In the genomic region with DNA sequence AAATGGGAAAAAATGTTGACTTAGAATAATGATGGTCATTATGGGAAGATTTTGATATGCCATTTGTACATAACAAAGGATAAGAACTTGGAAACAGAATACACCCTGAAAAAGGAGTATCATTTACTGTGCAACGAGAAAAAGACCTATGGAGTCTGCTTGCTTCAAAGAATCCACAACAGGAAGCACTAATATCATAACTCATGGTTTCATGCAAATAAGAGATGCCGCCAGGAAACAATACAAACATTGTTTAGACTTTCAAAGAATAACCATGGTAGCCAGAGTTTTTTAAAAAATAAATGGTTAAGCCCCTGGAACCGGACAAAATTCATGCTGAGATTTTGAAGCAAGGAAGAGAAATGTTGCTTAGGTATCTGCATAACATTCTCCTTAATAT, we compare ENCODE assay signal across 19 cellular contexts.
DNase-seq lines count a peak whose midpoint lies in the region; ATAC-seq and TF ChIP-seq lines count a peak whose summit lies in the region.
"Had no signal": no experiment of that assay in that cellular context is flagged by ENCODE, and none has a peak within 500 bp of the region (broad histone marks: within the 10 kb centered on the region; RNA-seq: fewer than 3 reads in every experiment).

No MANE protein-coding gene starts in this region.

- peaks cover 37% of the 10 kb centered on the region for H3K4me1 Mint-ChIP-seq in nephron progenitor cell

- H3K9me2 ChIP-seq in OCI-LY7 (ENCODE audit: insufficient read depth, low read length) = no peaks in the 10 kb centered on the region

- POLR2A ChIA-PET in OCI-LY7 (lab: Charles Lee) = interaction anchor here (1.0 to 1.8 kb wide), 2 partner anchors 10 to 390 kb away, joined by 3 to 6 read pairs; no protein-coding TSS in a partner anchor

- H3K4me3 ChIP-seq in OCI-LY7 (ENCODE audit: low read depth, low read length, poor library complexity, severe bottlenecking) = no peak overlapping the region
- H3K4me3 ChIP-seq: colonic mucosa, esophagus muscularis mucosa had no signal

- H3K79me2 ChIP-seq in OCI-LY7 (ENCODE audit: insufficient read depth, low read depth, low read length) = no peaks in the 10 kb centered on the region

- H2AFZ ChIP-seq in OCI-LY7 (ENCODE audit: low read length) = no peak overlapping the region

- H3K27me3 Mint-ChIP-seq in nephron progenitor cell (ENCODE audit: low read depth, poor library complexity) = no peaks in the 10 kb centered on the region
- H3K27me3 Mint-ChIP-seq: type B pancreatic cell had no signal

- CTCF ChIA-PET in OCI-LY7 (lab: Charles Lee; ENCODE audit: unreplicated experiment) = no interaction called here

- DNase-seq in NCI-H1048 (lab: John Stamatoyannopoulos, UW) = peak; percentile 30
- no peak for DNase-seq in OCI-LY7 (ENCODE audit: low spot score)
- DNase-seq in nephron progenitor cell = no peak
- DNase-seq in GM10266 (ENCODE audit: extremely low spot score) = no peak
- DNase-seq in NCI-H1105 (lab: John Stamatoyannopoulos, UW) = no peak
- DNase-seq: activated CD4-positive, alpha-beta T cell treated with anti-CD3 and anti-CD28 coated beads, Interleukin-2, amount 50 U/mL, for 1 hour; amygdala; colonic mucosa; DMS 273 treated with DMSO at 0.1 percent for 48 hours; hypothalamus; KBM-7; left colon; NCI-H1694; T-helper 2 cell had no signal

- H3K27ac Mint-ChIP-seq in nephron progenitor cell = no peak overlapping the region
- H3K27ac Mint-ChIP-seq: type B pancreatic cell had no signal

- no peaks in the 10 kb centered on the region for H3K9me3 ChIP-seq in OCI-LY7 (ENCODE audit: low read length)
- H3K9me3 ChIP-seq: colonic mucosa, esophagus muscularis mucosa had no signal

- no peak for TF ChIP-seq CTCF in OCI-LY7 (conservative IDR thresholded peaks at IDR 0.05; ENCODE audit: low read length)
- no peak for TF ChIP-seq CTCF in nephron progenitor cell (IDR thresholded peaks at IDR 0.05)
- TF ChIP-seq CTCF in GM10266 (IDR thresholded peaks at IDR 0.05; ENCODE audit: control insufficient read depth, insufficient read depth, low read depth, missing control alignments) = no peak

- no peaks in the 10 kb centered on the region for H3K4me1 ChIP-seq in OCI-LY7 (ENCODE audit: insufficient read depth, low read length, poor library complexity, severe bottlenecking)
- H3K4me1 ChIP-seq: colonic mucosa, esophagus muscularis mucosa had no signal

- H3K36me3 ChIP-seq in OCI-LY7 (ENCODE audit: insufficient read depth, low read length) = no peaks in the 10 kb centered on the region
- H3K36me3 ChIP-seq: colonic mucosa, esophagus muscularis mucosa had no signal

- H3K27ac ChIP-seq in OCI-LY7 (ENCODE audit: low read depth, low read length, poor library complexity, severe bottlenecking) = no peak overlapping the region
- H3K27ac ChIP-seq: colonic mucosa, esophagus muscularis mucosa had no signal

- no peaks in the 10 kb centered on the region for H3K9me3 Mint-ChIP-seq in nephron progenitor cell
- H3K9me3 Mint-ChIP-seq: type B pancreatic cell had no signal

- ATAC-seq in GM18517 (IDR thresholded peaks at IDR 0.05; ENCODE audit: unreplicated experiment) (peak; percentile 65), GM21367 (IDR thresholded peaks at IDR 0.05; ENCODE audit: unreplicated experiment) (peak; percentile 80), HG02981 (IDR thresholded peaks at IDR 0.05; ENCODE audit: unreplicated experiment) (peak; percentile 88)
- ATAC-seq: left colon had no signal

- no peaks in the 10 kb centered on the region for H3K36me3 Mint-ChIP-seq in nephron progenitor cell (ENCODE audit: low read depth)
- H3K36me3 Mint-ChIP-seq: type B pancreatic cell had no signal

- intact Hi-C loops in OCI-LY7 (cut with micrococcal nuclease; ENCODE audit: unreplicated experiment) = no loop called here

- H3K4me2 ChIP-seq in OCI-LY7 (ENCODE audit: low read length) = no peak overlapping the region

- no TSS peak for BruUV-seq in OCI-LY7 (replicated peaks; lab: Mats Ljungman, UMichigan)

- no peaks in the 10 kb centered on the region for H4K20me1 ChIP-seq in OCI-LY7 (ENCODE audit: insufficient read depth, low read length)

- no peak overlapping the region for H3K4me3 Mint-ChIP-seq in nephron progenitor cell
- H3K4me3 Mint-ChIP-seq: type B pancreatic cell had no signal
